Comparison of ENCODE assay signal across 12 cellular contexts in the genomic region with DNA sequence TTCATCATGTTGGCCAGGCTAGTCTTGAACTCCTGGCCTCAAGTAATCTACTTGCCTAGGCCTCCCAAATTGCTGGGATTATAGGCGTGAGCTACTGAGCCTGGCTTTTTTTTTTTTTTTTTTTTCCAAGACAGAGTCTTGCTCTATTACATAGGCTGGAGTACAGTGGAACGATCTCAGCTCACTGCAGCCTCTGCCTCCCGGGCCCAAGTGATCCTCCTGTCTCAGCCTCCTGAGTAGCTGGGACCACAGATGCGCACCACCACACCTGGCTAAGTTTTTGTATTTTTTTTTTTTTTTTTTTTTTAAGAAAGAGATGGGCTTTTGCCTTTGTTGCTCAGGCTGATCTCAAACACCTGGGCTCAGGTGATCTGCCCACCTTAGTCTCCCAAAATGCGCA. TPM values are rescaled to one million over a fixed set of nuclear protein-coding genes. Genes with fewer than 3 reads are reported as not detected.
"Had no signal": no experiment of that assay in that cellular context is flagged by ENCODE, and none has a peak within 500 bp of the region (broad histone marks: within the 10 kb centered on the region; RNA-seq: fewer than 3 reads in every experiment).

No MANE protein-coding gene starts in this region.

- H3K4me3 ChIP-seq: GM23248, GM23338, HAP-1 had no signal

- DNase-seq: GM23248, GOT3, H7, H9, HCEC 1CT, HFFc6 had no signal

- FAIRE-seq: H1, H54 had no signal

- ATAC-seq: GM23338, HCT116 had no signal

- H3K9ac ChIP-seq: GM23248 had no signal

- H3K4me2 ChIP-seq: GM23338 had no signal

- H3K27ac ChIP-seq: GM23248 had no signal

- H3K9me3 ChIP-seq: HAP-1 had no signal

- H2AFZ ChIP-seq: GM23248, GM23338 had no signal

RNA-seq across cellular contexts. Expression of a gene that starts 26.2 kb away (rescaled TPM):
- total RNA-seq: H4 had no signal
- polyA plus RNA-seq: GM23248, GM23338 had no signal
